Comparison of ENCODE assay signal across 1 cellular context in the genomic region with DNA sequence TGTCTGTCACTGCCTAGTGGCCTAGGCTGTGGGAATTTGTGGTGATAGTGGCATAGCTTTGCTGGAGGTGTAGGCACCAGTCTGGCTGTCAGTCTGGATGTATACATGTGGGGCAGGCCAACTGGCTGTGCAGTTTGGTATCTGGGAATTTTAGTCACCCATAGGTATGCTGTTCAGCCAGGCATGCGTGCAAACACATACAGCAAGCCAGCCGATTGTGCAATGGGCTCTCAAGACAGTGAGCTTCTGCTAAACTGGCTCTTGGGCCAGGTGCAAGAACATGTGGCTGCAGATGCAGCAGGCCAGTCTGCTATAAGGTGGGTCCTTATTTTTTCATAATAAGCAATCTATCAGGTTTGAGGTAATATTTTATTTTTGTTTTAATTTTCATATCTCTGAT.
TF ChIP-seq lines count a peak whose summit lies in the region.

No MANE protein-coding gene starts in this region.

TF ChIP-seq in GM23338, 12 proteins besides CTCF, POLR2A, EP300 and RAD21 (continued from another document):
- TF ChIP-seq ETS1 (IDR thresholded peaks at IDR 0.05) = no peak
TF ChIP-seq in GM23338: peak in this region for 0.
